22 cellular contexts compared by ENCODE assay signal in the genomic region with DNA sequence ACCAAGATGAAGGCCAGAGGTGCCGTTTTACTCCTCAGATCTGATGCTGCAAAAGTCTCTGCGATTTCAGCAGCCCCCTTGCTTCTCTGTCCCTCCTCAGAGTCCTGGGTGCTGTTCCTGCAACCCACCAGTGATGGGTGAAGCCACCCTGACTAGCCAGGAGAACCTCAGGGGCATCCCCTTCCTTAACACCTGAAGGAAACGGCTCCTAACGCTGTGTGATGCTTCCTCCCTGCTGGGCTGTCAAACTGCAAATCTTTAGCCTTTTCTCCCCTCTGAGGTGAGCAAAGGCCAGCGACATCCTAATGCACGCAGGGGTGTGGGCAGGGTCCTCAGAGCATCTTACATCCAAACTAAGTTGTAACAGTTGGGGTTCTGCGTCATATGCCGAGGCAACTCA.
"Had no signal": no experiment of that assay in that cellular context is flagged by ENCODE, and none has a peak within 500 bp of the region (broad histone marks: within the 10 kb centered on the region; RNA-seq: fewer than 3 reads in every experiment).

No MANE protein-coding gene starts in this region.

- H3K4me2 ChIP-seq: SK-N-SH had no signal

- H3K4me3 ChIP-seq: MG63 had no signal

- H3K27me3 ChIP-seq: MG63 had no signal

- FAIRE-seq: HTR-8/SVneo, RCC 7860 had no signal

- H3K36me3 ChIP-seq: MG63 had no signal

- H3K27ac ChIP-seq: HL-60 had no signal

- DNase-seq: Karpas-422, KG1, MG63, NCI-H1092 treated with DMSO at 0.1 percent for 48 hours, NCI-H1436, NCI-H187, NCI-H2029, NCI-H2081 treated with DMSO at 0.1 percent for 48 hours, NCI-H2171, NCI-H226, NCI-H446, NCI-H510A, NCI-H524 treated with DMSO at 0.1 percent for 48 hours, NCI-H69, NCI-H774, Right ventricle myocardium superior, RPMI8226, SK-N-SH, SW 1271 had no signal

- H3K9me3 ChIP-seq: MG63, SK-N-SH had no signal

- H3K9ac ChIP-seq: SK-N-SH had no signal
